Comparison of ENCODE assay signal across 1 cellular context in the genomic region with DNA sequence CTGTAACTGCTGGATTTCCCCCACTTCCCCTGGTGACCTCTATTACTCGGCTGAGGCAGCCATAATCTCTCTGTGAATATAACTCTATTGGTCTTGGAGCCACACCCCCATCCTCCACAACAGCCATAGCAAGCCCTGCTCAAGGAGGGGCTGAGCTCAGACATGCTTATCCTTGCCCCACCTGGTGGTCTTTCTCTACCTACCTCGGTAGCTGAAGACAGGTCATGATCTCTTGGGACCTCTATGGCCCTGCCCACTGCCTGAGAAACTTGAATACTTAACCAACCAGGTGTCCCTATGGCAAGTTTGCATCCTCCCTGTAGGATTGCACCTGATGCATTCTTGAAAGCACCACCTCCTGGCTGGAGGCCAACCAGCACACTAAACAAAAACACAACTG.
TF ChIP-seq lines count a peak whose summit lies in the region.

No MANE protein-coding gene starts in this region.

TF ChIP-seq in WTC11, 78 proteins besides CTCF, POLR2A, EP300 and RAD21:
- TF ChIP-seq GTF2I (CRISPR knock-in tag; conservative IDR thresholded peaks at IDR 0.05) (no peak), PRRX2 (CRISPR knock-in tag; IDR thresholded peaks at IDR 0.05) (no peak), ATF1 (CRISPR knock-in tag; IDR thresholded peaks at IDR 0.05) (no peak), FOXK1 (CRISPR knock-in tag; IDR thresholded peaks at IDR 0.05) (no peak), GRHL2 (CRISPR knock-in tag; IDR thresholded peaks at IDR 0.05; ENCODE audit: insufficient replicate concordance, severe bottlenecking) (no peak), ELF4 (CRISPR knock-in tag; IDR thresholded peaks at IDR 0.05; ENCODE audit: low read depth) (no peak), OVOL2 (CRISPR knock-in tag; IDR thresholded peaks at IDR 0.05; ENCODE audit: borderline replicate concordance) (no peak), RORB (CRISPR knock-in tag; IDR thresholded peaks at IDR 0.05) (no peak), NFE2L1 (CRISPR knock-in tag; IDR thresholded peaks at IDR 0.05) (no peak), TCF7 (CRISPR knock-in tag; IDR thresholded peaks at IDR 0.05; ENCODE audit: low read depth) (no peak), ZNF219 (CRISPR knock-in tag; IDR thresholded peaks at IDR 0.05; ENCODE audit: borderline replicate concordance) (no peak), FOXP1 (CRISPR knock-in tag; IDR thresholded peaks at IDR 0.05; ENCODE audit: borderline replicate concordance) (no peak), SP1 (CRISPR knock-in tag; conservative IDR thresholded peaks at IDR 0.05) (no peak)
- TF ChIP-seq, protein P1, sequence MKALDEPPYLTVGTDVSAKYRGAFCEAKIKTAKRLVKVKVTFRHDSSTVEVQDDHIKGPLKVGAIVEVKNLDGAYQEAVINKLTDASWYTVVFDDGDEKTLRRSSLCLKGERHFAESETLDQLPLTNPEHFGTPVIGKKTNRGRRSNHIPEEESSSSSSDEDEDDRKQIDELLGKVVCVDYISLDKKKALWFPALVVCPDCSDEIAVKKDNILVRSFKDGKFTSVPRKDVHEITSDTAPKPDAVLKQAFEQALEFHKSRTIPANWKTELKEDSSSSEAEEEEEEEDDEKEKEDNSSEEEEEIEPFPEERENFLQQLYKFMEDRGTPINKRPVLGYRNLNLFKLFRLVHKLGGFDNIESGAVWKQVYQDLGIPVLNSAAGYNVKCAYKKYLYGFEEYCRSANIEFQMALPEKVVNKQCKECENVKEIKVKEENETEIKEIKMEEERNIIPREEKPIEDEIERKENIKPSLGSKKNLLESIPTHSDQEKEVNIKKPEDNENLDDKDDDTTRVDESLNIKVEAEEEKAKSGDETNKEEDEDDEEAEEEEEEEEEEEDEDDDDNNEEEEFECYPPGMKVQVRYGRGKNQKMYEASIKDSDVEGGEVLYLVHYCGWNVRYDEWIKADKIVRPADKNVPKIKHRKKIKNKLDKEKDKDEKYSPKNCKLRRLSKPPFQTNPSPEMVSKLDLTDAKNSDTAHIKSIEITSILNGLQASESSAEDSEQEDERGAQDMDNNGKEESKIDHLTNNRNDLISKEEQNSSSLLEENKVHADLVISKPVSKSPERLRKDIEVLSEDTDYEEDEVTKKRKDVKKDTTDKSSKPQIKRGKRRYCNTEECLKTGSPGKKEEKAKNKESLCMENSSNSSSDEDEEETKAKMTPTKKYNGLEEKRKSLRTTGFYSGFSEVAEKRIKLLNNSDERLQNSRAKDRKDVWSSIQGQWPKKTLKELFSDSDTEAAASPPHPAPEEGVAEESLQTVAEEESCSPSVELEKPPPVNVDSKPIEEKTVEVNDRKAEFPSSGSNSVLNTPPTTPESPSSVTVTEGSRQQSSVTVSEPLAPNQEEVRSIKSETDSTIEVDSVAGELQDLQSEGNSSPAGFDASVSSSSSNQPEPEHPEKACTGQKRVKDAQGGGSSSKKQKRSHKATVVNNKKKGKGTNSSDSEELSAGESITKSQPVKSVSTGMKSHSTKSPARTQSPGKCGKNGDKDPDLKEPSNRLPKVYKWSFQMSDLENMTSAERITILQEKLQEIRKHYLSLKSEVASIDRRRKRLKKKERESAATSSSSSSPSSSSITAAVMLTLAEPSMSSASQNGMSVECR (CRISPR knock-in tag; IDR thresholded peaks at IDR 0.05; ENCODE audit: borderline replicate concordance): no peak
- TF ChIP-seq, protein P2, sequence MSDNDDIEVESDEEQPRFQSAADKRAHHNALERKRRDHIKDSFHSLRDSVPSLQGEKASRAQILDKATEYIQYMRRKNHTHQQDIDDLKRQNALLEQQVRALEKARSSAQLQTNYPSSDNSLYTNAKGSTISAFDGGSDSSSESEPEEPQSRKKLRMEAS (CRISPR knock-in tag; IDR thresholded peaks at IDR 0.05): no peak
- TF ChIP-seq, protein P3, sequence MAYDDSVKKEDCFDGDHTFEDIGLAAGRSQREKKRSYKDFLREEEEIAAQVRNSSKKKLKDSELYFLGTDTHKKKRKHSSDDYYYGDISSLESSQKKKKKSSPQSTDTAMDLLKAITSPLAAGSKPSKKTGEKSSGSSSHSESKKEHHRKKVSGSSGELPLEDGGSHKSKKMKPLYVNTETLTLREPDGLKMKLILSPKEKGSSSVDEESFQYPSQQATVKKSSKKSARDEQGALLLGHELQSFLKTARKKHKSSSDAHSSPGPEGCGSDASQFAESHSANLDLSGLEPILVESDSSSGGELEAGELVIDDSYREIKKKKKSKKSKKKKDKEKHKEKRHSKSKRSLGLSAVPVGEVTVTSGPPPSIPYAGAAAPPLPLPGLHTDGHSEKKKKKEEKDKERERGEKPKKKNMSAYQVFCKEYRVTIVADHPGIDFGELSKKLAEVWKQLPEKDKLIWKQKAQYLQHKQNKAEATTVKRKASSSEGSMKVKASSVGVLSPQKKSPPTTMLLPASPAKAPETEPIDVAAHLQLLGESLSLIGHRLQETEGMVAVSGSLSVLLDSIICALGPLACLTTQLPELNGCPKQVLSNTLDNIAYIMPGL (CRISPR knock-in tag; IDR thresholded peaks at IDR 0.05): no peak
- TF ChIP-seq, protein P4, sequence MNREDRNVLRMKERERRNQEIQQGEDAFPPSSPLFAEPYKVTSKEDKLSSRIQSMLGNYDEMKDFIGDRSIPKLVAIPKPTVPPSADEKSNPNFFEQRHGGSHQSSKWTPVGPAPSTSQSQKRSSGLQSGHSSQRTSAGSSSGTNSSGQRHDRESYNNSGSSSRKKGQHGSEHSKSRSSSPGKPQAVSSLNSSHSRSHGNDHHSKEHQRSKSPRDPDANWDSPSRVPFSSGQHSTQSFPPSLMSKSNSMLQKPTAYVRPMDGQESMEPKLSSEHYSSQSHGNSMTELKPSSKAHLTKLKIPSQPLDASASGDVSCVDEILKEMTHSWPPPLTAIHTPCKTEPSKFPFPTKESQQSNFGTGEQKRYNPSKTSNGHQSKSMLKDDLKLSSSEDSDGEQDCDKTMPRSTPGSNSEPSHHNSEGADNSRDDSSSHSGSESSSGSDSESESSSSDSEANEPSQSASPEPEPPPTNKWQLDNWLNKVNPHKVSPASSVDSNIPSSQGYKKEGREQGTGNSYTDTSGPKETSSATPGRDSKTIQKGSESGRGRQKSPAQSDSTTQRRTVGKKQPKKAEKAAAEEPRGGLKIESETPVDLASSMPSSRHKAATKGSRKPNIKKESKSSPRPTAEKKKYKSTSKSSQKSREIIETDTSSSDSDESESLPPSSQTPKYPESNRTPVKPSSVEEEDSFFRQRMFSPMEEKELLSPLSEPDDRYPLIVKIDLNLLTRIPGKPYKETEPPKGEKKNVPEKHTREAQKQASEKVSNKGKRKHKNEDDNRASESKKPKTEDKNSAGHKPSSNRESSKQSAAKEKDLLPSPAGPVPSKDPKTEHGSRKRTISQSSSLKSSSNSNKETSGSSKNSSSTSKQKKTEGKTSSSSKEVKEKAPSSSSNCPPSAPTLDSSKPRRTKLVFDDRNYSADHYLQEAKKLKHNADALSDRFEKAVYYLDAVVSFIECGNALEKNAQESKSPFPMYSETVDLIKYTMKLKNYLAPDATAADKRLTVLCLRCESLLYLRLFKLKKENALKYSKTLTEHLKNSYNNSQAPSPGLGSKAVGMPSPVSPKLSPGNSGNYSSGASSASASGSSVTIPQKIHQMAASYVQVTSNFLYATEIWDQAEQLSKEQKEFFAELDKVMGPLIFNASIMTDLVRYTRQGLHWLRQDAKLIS (CRISPR knock-in tag; IDR thresholded peaks at IDR 0.05; ENCODE audit: borderline replicate concordance): no peak
- TF ChIP-seq, protein P5, sequence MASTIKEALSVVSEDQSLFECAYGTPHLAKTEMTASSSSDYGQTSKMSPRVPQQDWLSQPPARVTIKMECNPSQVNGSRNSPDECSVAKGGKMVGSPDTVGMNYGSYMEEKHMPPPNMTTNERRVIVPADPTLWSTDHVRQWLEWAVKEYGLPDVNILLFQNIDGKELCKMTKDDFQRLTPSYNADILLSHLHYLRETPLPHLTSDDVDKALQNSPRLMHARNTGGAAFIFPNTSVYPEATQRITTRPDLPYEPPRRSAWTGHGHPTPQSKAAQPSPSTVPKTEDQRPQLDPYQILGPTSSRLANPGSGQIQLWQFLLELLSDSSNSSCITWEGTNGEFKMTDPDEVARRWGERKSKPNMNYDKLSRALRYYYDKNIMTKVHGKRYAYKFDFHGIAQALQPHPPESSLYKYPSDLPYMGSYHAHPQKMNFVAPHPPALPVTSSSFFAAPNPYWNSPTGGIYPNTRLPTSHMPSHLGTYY (CRISPR knock-in tag; IDR thresholded peaks at IDR 0.05): no peak
